Comparison of ENCODE assay signal across 1 cellular context in the genomic region with DNA sequence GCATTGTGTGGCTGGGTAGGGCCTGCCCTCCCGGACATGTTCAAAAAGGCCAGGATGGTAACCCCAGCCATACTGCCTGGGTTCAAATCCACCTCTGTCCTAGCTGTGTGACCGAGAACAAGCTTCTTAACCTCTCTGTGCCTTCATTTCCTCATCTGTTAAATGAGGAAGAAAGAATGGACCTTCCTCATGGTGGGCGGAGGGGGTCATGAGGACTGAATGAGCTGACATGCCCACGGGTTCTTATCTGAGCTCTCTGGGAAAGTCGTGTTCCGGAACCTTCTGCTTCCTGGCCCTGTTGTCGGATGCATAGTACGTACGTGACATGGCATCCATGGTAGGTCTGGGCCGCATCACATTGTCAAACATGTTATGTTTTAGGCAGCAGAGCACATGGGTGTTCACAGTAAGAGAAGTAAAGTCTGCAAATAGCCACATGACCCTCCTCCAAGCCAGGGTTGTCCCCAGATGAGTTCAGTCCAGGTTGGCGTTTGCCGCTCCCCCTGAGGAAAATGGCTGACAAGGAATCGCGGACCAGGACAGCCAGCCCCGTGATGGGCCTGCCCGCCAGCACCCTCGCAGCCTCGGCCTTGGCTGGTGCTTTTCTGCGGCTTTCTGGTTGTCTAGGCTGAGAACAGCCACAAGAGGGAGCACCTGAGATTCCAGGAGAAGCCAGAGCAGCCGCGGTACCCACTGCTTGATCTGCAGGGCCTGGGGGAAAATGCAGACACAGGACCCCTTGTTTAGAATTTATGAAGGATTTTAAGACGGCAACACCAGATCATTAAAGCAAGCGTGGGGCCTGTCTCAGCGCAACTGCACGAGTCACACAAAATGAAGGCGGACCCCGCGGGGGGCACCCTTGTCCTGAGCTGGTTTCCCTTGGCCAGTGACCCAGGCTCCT.
TF ChIP-seq lines count a peak whose summit lies in the region.

No MANE protein-coding gene starts in this region.

TF ChIP-seq in A549, 52 proteins besides CTCF, POLR2A, EP300 and RAD21 (continued from another document):
- TF ChIP-seq HMGXB4 (CRISPR knock-in tag; IDR thresholded peaks at IDR 0.05; ENCODE audit: borderline replicate concordance) (no peak), TFCP2L1 (CRISPR knock-in tag; IDR thresholded peaks at IDR 0.05) (no peak), RNF2 (IDR thresholded peaks at IDR 0.05; ENCODE audit: borderline replicate concordance, low read depth) (no peak)
